13 cellular contexts compared by ENCODE assay signal in genomic region chr11:58058276-58059010, GRCh38. TPM values are rescaled to one million over a fixed set of nuclear protein-coding genes. Genes with fewer than 3 reads are reported as not detected.
A peak's percentile ranks its signal among the peaks of the same experiment; 100 is the strongest.
DNase-seq lines count a peak whose midpoint lies in the region; ATAC-seq and TF ChIP-seq lines count a peak whose summit lies in the region.
"Had no signal": no experiment of that assay in that cellular context is flagged by ENCODE, and none has a peak within 500 bp of the region (broad histone marks: within the 10 kb centered on the region; RNA-seq: fewer than 3 reads in every experiment).

No MANE protein-coding gene starts in this region.

- no peaks in the 10 kb centered on the region for H3K36me3 Mint-ChIP-seq in chondrocyte (ENCODE audit: low read depth)
- H3K36me3 Mint-ChIP-seq in stimulated activated naive B cell treated with anti-CD40 and anti-IgM and Interleukin-4, amounts not matched to agents 10 μg/mL and 1 μg/mL and 100 μg/mL, for 72 hours: no peaks in the 10 kb centered on the region
- no peaks in the 10 kb centered on the region for H3K36me3 Mint-ChIP-seq in T-helper 2 cell treated with Interferon-gamma antibody and Interleukin-4, amounts not matched to agents 5 μg/mL and 100 μg/mL, for 36 hours (ENCODE audit: low read depth)
- H3K36me3 Mint-ChIP-seq: natural killer cell had no signal

- DNase-seq in COR-L47 (lab: John Stamatoyannopoulos, UW) (peak; percentile 35), NCI-H1105 treated with DMSO at 0.1 percent for 48 hours (lab: John Stamatoyannopoulos, UW) (peak; percentile 63), chondrocyte (ENCODE audit: low spot score) (no peak), mucosa of gallbladder (ENCODE audit: low spot score) (peak; percentile 28), NCI-H446 (lab: John Stamatoyannopoulos, UW) (no peak)
- no peak for DNase-seq in stimulated activated naive B cell treated with anti-CD40 and anti-IgM and Interleukin-4, amounts not matched to agents 10 μg/mL and 1 μg/mL and 100 μg/mL, for 72 hours
- no peak for DNase-seq in T-helper 2 cell treated with Interferon-gamma antibody and Interleukin-4, amounts not matched to agents 5 μg/mL and 100 μg/mL, for 36 hours (ENCODE audit: low spot score)
- DNase-seq: activated gamma-delta T cell treated with Interleukin-2 at 50 U/mL for 16 hours, AML-193, KBM-7, natural killer cell had no signal

- no peak for TF ChIP-seq CTCF in chondrocyte (IDR thresholded peaks at IDR 0.05)

- peak overlapping the region; percentile 92 for H3K27ac Mint-ChIP-seq in chondrocyte (ENCODE audit: unreplicated experiment)
- H3K27ac Mint-ChIP-seq in stimulated activated naive B cell treated with anti-CD40 and anti-IgM and Interleukin-4, amounts not matched to agents 10 μg/mL and 1 μg/mL and 100 μg/mL, for 72 hours: no peak overlapping the region
- no peak overlapping the region for H3K27ac Mint-ChIP-seq in T-helper 2 cell treated with Interferon-gamma antibody and Interleukin-4, amounts not matched to agents 5 μg/mL and 100 μg/mL, for 36 hours
- H3K27ac Mint-ChIP-seq: natural killer cell; T-helper 1 cell treated with Interleukin-12 subunit alpha and Interleukin-12 subunit beta and Interleukin-4 antibody, amounts not matched to agents 30 μg/mL and 1 μg/mL, for 36 hours had no signal

- no peak for ATAC-seq in stimulated activated naive B cell treated with anti-CD40 and anti-IgM and Interleukin-4, amounts not matched to agents 10 μg/mL and 1 μg/mL and 100 μg/mL, for 72 hours (replicated peaks)
- ATAC-seq in HG02970 (IDR thresholded peaks at IDR 0.05; ENCODE audit: low FRiP score, unreplicated experiment): no peak
- ATAC-seq: natural killer cell had no signal

- H3K4me1 Mint-ChIP-seq in chondrocyte (ENCODE audit: low read depth): peaks cover 22% of the 10 kb centered on the region
- no peaks in the 10 kb centered on the region for H3K4me1 Mint-ChIP-seq in stimulated activated naive B cell treated with anti-CD40 and anti-IgM and Interleukin-4, amounts not matched to agents 10 μg/mL and 1 μg/mL and 100 μg/mL, for 72 hours
- no peaks in the 10 kb centered on the region for H3K4me1 Mint-ChIP-seq in T-helper 2 cell treated with Interferon-gamma antibody and Interleukin-4, amounts not matched to agents 5 μg/mL and 100 μg/mL, for 36 hours (ENCODE audit: low read depth)
- H3K4me1 Mint-ChIP-seq: natural killer cell had no signal

- H3K9me3 Mint-ChIP-seq in chondrocyte (ENCODE audit: low read depth): peaks cover 3% of the 10 kb centered on the region
- no peaks in the 10 kb centered on the region for H3K9me3 Mint-ChIP-seq in stimulated activated naive B cell treated with anti-CD40 and anti-IgM and Interleukin-4, amounts not matched to agents 10 μg/mL and 1 μg/mL and 100 μg/mL, for 72 hours
- no peaks in the 10 kb centered on the region for H3K9me3 Mint-ChIP-seq in T-helper 2 cell treated with Interferon-gamma antibody and Interleukin-4, amounts not matched to agents 5 μg/mL and 100 μg/mL, for 36 hours
- H3K9me3 Mint-ChIP-seq: T-helper 1 cell treated with Interleukin-12 subunit alpha and Interleukin-12 subunit beta and Interleukin-4 antibody, amounts not matched to agents 30 μg/mL and 1 μg/mL, for 36 hours had no signal

- no peak overlapping the region for H3K4me3 Mint-ChIP-seq in chondrocyte (ENCODE audit: unreplicated experiment)
- H3K4me3 Mint-ChIP-seq in stimulated activated naive B cell treated with anti-CD40 and anti-IgM and Interleukin-4, amounts not matched to agents 10 μg/mL and 1 μg/mL and 100 μg/mL, for 72 hours: no peak overlapping the region
- no peak overlapping the region for H3K4me3 Mint-ChIP-seq in T-helper 2 cell treated with Interferon-gamma antibody and Interleukin-4, amounts not matched to agents 5 μg/mL and 100 μg/mL, for 36 hours
- H3K4me3 Mint-ChIP-seq: natural killer cell; T-helper 1 cell treated with Interleukin-12 subunit alpha and Interleukin-12 subunit beta and Interleukin-4 antibody, amounts not matched to agents 30 μg/mL and 1 μg/mL, for 36 hours had no signal

- H3K27me3 Mint-ChIP-seq in chondrocyte (ENCODE audit: low read depth): no peaks in the 10 kb centered on the region
- peaks cover 6 to 14% of the 10 kb centered on the region in 2 donors for H3K27me3 Mint-ChIP-seq in stimulated activated naive B cell treated with anti-CD40 and anti-IgM and Interleukin-4, amounts not matched to agents 10 μg/mL and 1 μg/mL and 100 μg/mL, for 72 hours
- H3K27me3 Mint-ChIP-seq in T-helper 2 cell treated with Interferon-gamma antibody and Interleukin-4, amounts not matched to agents 5 μg/mL and 100 μg/mL, for 36 hours (ENCODE audit: low read depth): no peaks in the 10 kb centered on the region

RNA-seq across cellular contexts. Expression of gene OR6Q1, which starts 27.7 kb away (rescaled TPM):
- total RNA-seq in chondrocyte (not detected in 3 replicates), mucosa of gallbladder (not detected)
- total RNA-seq: natural killer cell had no signal

RNA-seq across cellular contexts. Expression of gene OR9Q1, which starts 34.8 kb away (rescaled TPM):
- total RNA-seq in chondrocyte: not detected in 3 replicates
- total RNA-seq in mucosa of gallbladder: not detected
- total RNA-seq: natural killer cell had no signal

Comparison
In these comparisons a context has a peak if more than half of its experiments do, and no peak if none do; other contexts are left out.
1. DNase-seq: peak in COR-L47 (single experiment), NCI-H1105 treated with DMSO at 0.1 percent for 48 hours (single experiment) and mucosa of gallbladder (single experiment); none in chondrocyte (single experiment), NCI-H446 (0 of 2), stimulated activated naive B cell treated with anti-CD40 and anti-IgM and Interleukin-4, amounts not matched to agents 10 μg/mL and 1 μg/mL and 100 μg/mL, for 72 hours (single experiment) and T-helper 2 cell treated with Interferon-gamma antibody and Interleukin-4, amounts not matched to agents 5 μg/mL and 100 μg/mL, for 36 hours (single experiment).